Comparison of ENCODE assay signal across 15 cellular contexts in the genomic region with DNA sequence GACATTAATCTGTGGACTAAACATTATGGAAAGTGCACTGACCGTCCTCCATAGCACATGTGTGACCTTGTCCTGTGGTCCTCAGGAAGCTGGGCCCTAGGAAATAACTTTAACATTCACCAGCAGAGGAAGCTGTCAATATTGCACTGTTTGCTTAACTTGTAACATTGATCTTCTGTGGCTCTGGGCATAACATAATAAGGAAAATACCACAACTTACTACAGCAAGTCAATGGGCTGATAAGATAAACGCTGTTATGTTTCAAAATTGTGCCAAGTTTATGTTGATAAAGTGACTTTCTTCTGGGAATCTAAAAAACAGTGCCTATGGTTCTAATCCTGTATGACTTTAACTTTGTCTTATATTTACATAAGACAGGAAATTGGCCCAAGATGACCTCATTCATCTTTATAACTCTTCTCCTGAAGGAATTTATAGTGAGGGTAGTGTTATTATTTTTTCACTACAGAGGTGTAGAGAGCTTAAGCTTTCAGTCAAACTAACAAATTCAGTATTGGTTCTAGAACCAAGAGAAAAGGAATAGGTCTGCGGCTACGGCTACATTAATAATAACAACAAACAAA.
DNase-seq lines count a peak whose midpoint lies in the region; ATAC-seq, FAIRE-seq and TF ChIP-seq lines count a peak whose summit lies in the region.
"Had no signal": no experiment of that assay in that cellular context is flagged by ENCODE, and none has a peak within 500 bp of the region (broad histone marks: within the 10 kb centered on the region; RNA-seq: fewer than 3 reads in every experiment).

No MANE protein-coding gene starts in this region.

- peak overlapping the region; percentile 16 for H3K4me2 ChIP-seq in astrocyte (ENCODE audit: low read length)

- peak overlapping the region; percentile 12; the same call in 1 of the 2 replicates for H3K27ac ChIP-seq in ACC112 (ENCODE audit: low read depth, low read length)
- H3K27ac ChIP-seq in astrocyte (ENCODE audit: low read depth, low read length), result no peak overlapping the region
- H3K27ac ChIP-seq: neutrophil had no signal

- peaks cover 3% of the 10 kb centered on the region for H3K9me3 Mint-ChIP-seq in astrocyte (ENCODE audit: unreplicated experiment)
- H3K9me3 Mint-ChIP-seq: activated CD4-positive, alpha-beta memory T cell treated with anti-CD3 and anti-CD28 coated beads for 36 hours had no signal

- peaks cover 15% of the 10 kb centered on the region for H3K4me1 Mint-ChIP-seq in astrocyte (ENCODE audit: low read depth, unreplicated experiment)

- H3K36me3 ChIP-seq in ACC112 (ENCODE audit: insufficient read depth, low read length) (no peaks in the 10 kb centered on the region), astrocyte (ENCODE audit: insufficient read depth, low read length) (no peaks in the 10 kb centered on the region)
- H3K36me3 ChIP-seq: neutrophil, stomach had no signal

- H3K9me3 ChIP-seq in astrocyte (ENCODE audit: insufficient read depth, low read depth, low read length), result peaks cover 3% of the 10 kb centered on the region
- H3K9me3 ChIP-seq: neutrophil, stomach had no signal

- no peaks in the 10 kb centered on the region for H4K20me1 ChIP-seq in astrocyte (ENCODE audit: insufficient read depth, low read length)

- no peak overlapping the region for H3K9ac ChIP-seq in astrocyte (ENCODE audit: low read length)

- H3K27me3 Mint-ChIP-seq in astrocyte (ENCODE audit: low read depth, unreplicated experiment), result no peaks in the 10 kb centered on the region
- H3K27me3 Mint-ChIP-seq: activated CD4-positive, alpha-beta memory T cell treated with anti-CD3 and anti-CD28 coated beads for 36 hours had no signal

- H3K4me1 ChIP-seq in ACC112 (ENCODE audit: control insufficient read depth, insufficient read depth, low read length, unreplicated experiment) (peaks cover 15% of the 10 kb centered on the region), astrocyte (ENCODE audit: insufficient read depth, low read length) (peaks cover 18% of the 10 kb centered on the region)

- H3K4me3 Mint-ChIP-seq in astrocyte (ENCODE audit: unreplicated experiment), result no peak overlapping the region
- H3K4me3 Mint-ChIP-seq: activated CD4-positive, alpha-beta memory T cell treated with anti-CD3 and anti-CD28 coated beads for 36 hours had no signal

- peaks cover 6% of the 10 kb centered on the region for H3K36me3 Mint-ChIP-seq in astrocyte (ENCODE audit: low read depth, unreplicated experiment)
- H3K36me3 Mint-ChIP-seq: activated CD4-positive, alpha-beta memory T cell treated with anti-CD3 and anti-CD28 coated beads for 36 hours had no signal

- H3K27me3 ChIP-seq in ACC112 (ENCODE audit: insufficient read depth, low read length), result no peaks in the 10 kb centered on the region
- H3K27me3 ChIP-seq in astrocyte (ENCODE audit: insufficient read depth, low read length), result no peaks in the 10 kb centered on the region
- H3K27me3 ChIP-seq: neutrophil, stomach had no signal

- H3K27ac Mint-ChIP-seq in astrocyte (ENCODE audit: unreplicated experiment), result peak overlapping the region; percentile 35
- H3K27ac Mint-ChIP-seq: activated CD4-positive, alpha-beta memory T cell treated with anti-CD3 and anti-CD28 coated beads for 36 hours had no signal

- H3K4me3 ChIP-seq in ACC112 (ENCODE audit: low read depth, low read length), result no peak overlapping the region
- H3K4me3 ChIP-seq in astrocyte (ENCODE audit: insufficient read depth, low read depth, low read length), result no peak overlapping the region
- H3K4me3 ChIP-seq: stomach had no signal

- peak; percentile 54 for FAIRE-seq in astrocyte (lab: Jason Lieb, UNC)

- no peak for ATAC-seq in HG03432 (IDR thresholded peaks at IDR 0.05; ENCODE audit: unreplicated experiment)

- no peak for TF ChIP-seq CTCF in astrocyte (IDR thresholded peaks at IDR 0.05; ENCODE audit: insufficient read depth, low read depth, low read length)

- H3K79me2 ChIP-seq in ACC112 (ENCODE audit: control insufficient read depth, insufficient read depth, low read length, unreplicated experiment) (no peaks in the 10 kb centered on the region), astrocyte (ENCODE audit: insufficient read depth, low read length) (no peaks in the 10 kb centered on the region)

- H2AFZ ChIP-seq in ACC112 (ENCODE audit: low read length, unreplicated experiment) (peak overlapping the region; percentile 68), astrocyte (ENCODE audit: low read depth, low read length) (no peak overlapping the region)

- peak; percentile 31 for DNase-seq in HuH-7 (ENCODE audit: low spot score)
- peak; percentile 61 for DNase-seq in astrocyte (ENCODE audit: low read depth)
- DNase-seq in kidney tubule cell (ENCODE audit: low spot score), result peak; percentile 16
- DNase-seq in GM19238 (ENCODE audit: insufficient read length, low spot score), result no peak
- DNase-seq in dedifferentiated amniotic fluid mesenchymal stem cell (ENCODE audit: extremely low spot score), result no peak
- no peak for DNase-seq in stimulated activated naive CD4-positive, alpha-beta T cell treated with Interleukin-2 at 50 U/mL for 16 hours (lab: John Stamatoyannopoulos, UW)
- DNase-seq: activated CD4-positive, alpha-beta memory T cell treated with anti-CD3 and anti-CD28 coated beads for 36 hours; NCI-H2081; NCI-H748 treated with DMSO at 0.1 percent for 48 hours; SHP77; stomach; T1000 had no signal

Comparison
In these comparisons a context has a peak if more than half of its experiments do, and no peak if none do; other contexts are left out.
1. DNase-seq: peak in HuH-7 (single experiment), astrocyte (single experiment) and kidney tubule cell (single experiment); none in GM19238 (single experiment), dedifferentiated amniotic fluid mesenchymal stem cell (single experiment) and stimulated activated naive CD4-positive, alpha-beta T cell treated with Interleukin-2 at 50 U/mL for 16 hours (single experiment).